1 cellular context compared by ENCODE assay signal in genomic region chr18:3042337-3042736, GRCh38.
TF ChIP-seq lines count a peak whose summit lies in the region.

No MANE protein-coding gene starts in this region.

TF ChIP-seq in WTC11, 78 proteins besides CTCF, POLR2A, EP300 and RAD21 (continued from another document):
- no peak for TF ChIP-seq PRDM15 (CRISPR knock-in tag; IDR thresholded peaks at IDR 0.05)
- no peak for TF ChIP-seq TEAD4 (CRISPR knock-in tag; IDR thresholded peaks at IDR 0.05)
- no peak for TF ChIP-seq HMGXB4 (CRISPR knock-in tag; IDR thresholded peaks at IDR 0.05)
- TF ChIP-seq KAT7 (CRISPR knock-in tag; IDR thresholded peaks at IDR 0.05; ENCODE audit: borderline replicate concordance): no peak
